ENCODE assay signal across 8 cellular contexts in the genomic region with DNA sequence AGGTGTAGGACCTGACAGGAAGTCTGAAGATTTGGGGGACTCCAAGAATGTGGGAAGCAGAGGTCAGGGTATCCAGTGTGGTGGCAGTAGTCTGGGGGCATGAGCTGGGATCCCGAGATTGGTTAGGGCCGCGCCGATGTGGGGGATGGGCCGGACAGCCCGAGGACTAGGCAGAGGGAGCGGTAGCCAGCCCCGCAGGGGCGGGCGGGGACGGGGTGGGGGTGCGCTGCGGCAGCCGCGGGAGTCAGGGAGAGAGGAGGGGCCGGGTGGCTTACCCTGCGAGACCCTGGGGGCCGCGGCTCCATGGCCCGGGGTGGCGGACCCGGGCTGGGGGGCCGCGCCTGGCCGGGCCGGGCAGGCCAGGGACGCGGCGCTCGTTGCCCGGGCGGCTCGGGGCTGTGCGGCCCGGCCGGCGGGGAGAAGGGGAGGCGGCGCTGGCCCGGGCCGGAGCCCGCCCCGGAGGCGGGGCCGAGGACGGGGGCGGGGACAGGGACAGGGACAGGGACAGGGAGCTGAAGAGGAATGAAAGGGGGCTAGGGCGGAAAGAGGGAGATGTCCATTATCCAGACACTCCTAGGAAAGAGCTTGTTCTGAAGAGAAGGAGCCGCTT. TPM values are rescaled to one million over a fixed set of nuclear protein-coding genes. Genes with fewer than 3 reads are reported as not detected.
DNase-seq lines count a peak whose midpoint lies in the region; ATAC-seq, FAIRE-seq and TF ChIP-seq lines count a peak whose summit lies in the region.

No MANE protein-coding gene starts in this region.

- no peak for FAIRE-seq in GM12891 (lab: Jason Lieb, UNC)

- ATAC-seq in GM19372 (IDR thresholded peaks at IDR 0.05; ENCODE audit: low read depth, unreplicated experiment) (peak; percentile 50), mucosa of descending colon (peak; percentile 86), GM18907 (IDR thresholded peaks at IDR 0.05; ENCODE audit: unreplicated experiment) (no peak)

- H3K4me1 ChIP-seq in mucosa of descending colon (ENCODE audit: low read depth) = peaks cover 7% of the 10 kb centered on the region

- no peaks in the 10 kb centered on the region for H3K36me3 ChIP-seq in mucosa of descending colon (ENCODE audit: low read depth)

- no peak overlapping the region for H3K4me3 ChIP-seq in mucosa of descending colon

- no peak for TF ChIP-seq CTCF in mucosa of descending colon (IDR thresholded peaks at IDR 0.05)

- intact Hi-C loops in mucosa of descending colon (cut with DNase I, micrococcal nuclease) = no loop called here

- H3K9me3 ChIP-seq in mucosa of descending colon = no peaks in the 10 kb centered on the region

- DNase-seq in 8988T (peak; percentile 90), SHP77 treated with DMSO at 0.1 percent for 48 hours (lab: John Stamatoyannopoulos, UW) (peak; percentile 34), epidermal melanocyte (ENCODE audit: insufficient read length, low spot score) (peak; percentile 84), mucosa of descending colon (peak in 2 of 3 donors; percentile 67 to 83), GM12891 (ENCODE audit: insufficient read length, low spot score) (no peak), cerebellar cortex (ENCODE audit: low spot score) (no peak)

- TF ChIP-seq POLR2A in GM12891 (IDR thresholded peaks at IDR 0.05; ENCODE audit: low read depth, low read length) = no peak

TF ChIP-seq in GM12891, 5 proteins besides CTCF, POLR2A, EP300 and RAD21:
- no peak for TF ChIP-seq SPI1 (IDR thresholded peaks at IDR 0.05; ENCODE audit: low read depth, low read length)
- no peak for TF ChIP-seq POLR2AphosphoS5 (IDR thresholded peaks at IDR 0.05; ENCODE audit: low read depth, low read length)
- no peak for TF ChIP-seq TAF1 (IDR thresholded peaks at IDR 0.05; ENCODE audit: low read depth, low read length)
- TF ChIP-seq PAX5 (IDR thresholded peaks at IDR 0.05; ENCODE audit: insufficient read depth, low read length, severe bottlenecking) = no peak
- no peak for TF ChIP-seq POU2F2 (IDR thresholded peaks at IDR 0.05; ENCODE audit: low read depth, low read length)

RNA-seq across cellular contexts. Expression of a gene that starts 5.6 kb away (rescaled TPM):
- 10 to 100 TPM in 2 of 3 donors, 1 to 10 TPM in 1; 3.5 to 15.0 (median 10.4) TPM for total RNA-seq in mucosa of descending colon
- 7.9 TPM for polyA plus RNA-seq in GM12891 (2012; ENCODE audit: low read depth, missing spikeins)

RNA-seq across cellular contexts. Expression of a gene that starts 14.6 kb away (rescaled TPM):
- 1 to 10 TPM in 1 of 3 donors, under 1 TPM in 1, not detected in 1; 0.60 to 1.7 TPM for total RNA-seq in mucosa of descending colon
- 2.9 TPM for polyA plus RNA-seq in GM12891 (2012; ENCODE audit: low read depth, missing spikeins)

RNA-seq across cellular contexts. Expression of a gene that starts 40.2 kb away (rescaled TPM):
- 100 to 1,000 TPM in 1 of 3 donors, 10 to 100 TPM in 1, 1 to 10 TPM in 1; 8.0 to 201 (median 61.8) TPM for total RNA-seq in mucosa of descending colon
- polyA plus RNA-seq in GM12891 (2012; ENCODE audit: low read depth, missing spikeins) = 8.4 TPM

RNA-seq across cellular contexts. Expression of a gene that starts 54.0 kb away (rescaled TPM):
- 100 to 1,000 TPM in 2 of 3 donors, 10 to 100 TPM in 1; 84.0 to 115 (median 104) TPM for total RNA-seq in mucosa of descending colon
- 175 TPM for polyA plus RNA-seq in GM12891 (2012; ENCODE audit: low read depth, missing spikeins)

Comparison
In these comparisons a context has a peak if more than half of its experiments do, and no peak if none do; other contexts are left out.
1. DNase-seq: peak in 8988T (single experiment), SHP77 treated with DMSO at 0.1 percent for 48 hours (single experiment), epidermal melanocyte (single experiment) and mucosa of descending colon (2 of 3); none in GM12891 (single experiment) and cerebellar cortex (single experiment).